1 cellular context compared by ENCODE assay signal in genomic region chr3:56862352-56863062, GRCh38.
TF ChIP-seq lines count a peak whose summit lies in the region.

No MANE protein-coding gene starts in this region.

TF ChIP-seq in GM23338, 12 proteins besides CTCF, POLR2A, EP300 and RAD21 (continued from another document):
- no peak for TF ChIP-seq ZNF462 (CRISPR knock-in tag; IDR thresholded peaks at IDR 0.05)
- no peak for TF ChIP-seq CREB1 (CRISPR knock-in tag; IDR thresholded peaks at IDR 0.05; ENCODE audit: low read depth)
- TF ChIP-seq, protein P1, sequence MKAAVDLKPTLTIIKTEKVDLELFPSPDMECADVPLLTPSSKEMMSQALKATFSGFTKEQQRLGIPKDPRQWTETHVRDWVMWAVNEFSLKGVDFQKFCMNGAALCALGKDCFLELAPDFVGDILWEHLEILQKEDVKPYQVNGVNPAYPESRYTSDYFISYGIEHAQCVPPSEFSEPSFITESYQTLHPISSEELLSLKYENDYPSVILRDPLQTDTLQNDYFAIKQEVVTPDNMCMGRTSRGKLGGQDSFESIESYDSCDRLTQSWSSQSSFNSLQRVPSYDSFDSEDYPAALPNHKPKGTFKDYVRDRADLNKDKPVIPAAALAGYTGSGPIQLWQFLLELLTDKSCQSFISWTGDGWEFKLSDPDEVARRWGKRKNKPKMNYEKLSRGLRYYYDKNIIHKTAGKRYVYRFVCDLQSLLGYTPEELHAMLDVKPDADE (IDR thresholded peaks at IDR 0.05): no peak
- TF ChIP-seq ZNF114 (CRISPR knock-in tag; IDR thresholded peaks at IDR 0.05): no peak
- TF ChIP-seq NANOG (IDR thresholded peaks at IDR 0.05; ENCODE audit: borderline replicate concordance): no peak
TF ChIP-seq in GM23338: peak in this region for 0.
